Comparison of ENCODE assay signal across 8 cellular contexts in the genomic region with DNA sequence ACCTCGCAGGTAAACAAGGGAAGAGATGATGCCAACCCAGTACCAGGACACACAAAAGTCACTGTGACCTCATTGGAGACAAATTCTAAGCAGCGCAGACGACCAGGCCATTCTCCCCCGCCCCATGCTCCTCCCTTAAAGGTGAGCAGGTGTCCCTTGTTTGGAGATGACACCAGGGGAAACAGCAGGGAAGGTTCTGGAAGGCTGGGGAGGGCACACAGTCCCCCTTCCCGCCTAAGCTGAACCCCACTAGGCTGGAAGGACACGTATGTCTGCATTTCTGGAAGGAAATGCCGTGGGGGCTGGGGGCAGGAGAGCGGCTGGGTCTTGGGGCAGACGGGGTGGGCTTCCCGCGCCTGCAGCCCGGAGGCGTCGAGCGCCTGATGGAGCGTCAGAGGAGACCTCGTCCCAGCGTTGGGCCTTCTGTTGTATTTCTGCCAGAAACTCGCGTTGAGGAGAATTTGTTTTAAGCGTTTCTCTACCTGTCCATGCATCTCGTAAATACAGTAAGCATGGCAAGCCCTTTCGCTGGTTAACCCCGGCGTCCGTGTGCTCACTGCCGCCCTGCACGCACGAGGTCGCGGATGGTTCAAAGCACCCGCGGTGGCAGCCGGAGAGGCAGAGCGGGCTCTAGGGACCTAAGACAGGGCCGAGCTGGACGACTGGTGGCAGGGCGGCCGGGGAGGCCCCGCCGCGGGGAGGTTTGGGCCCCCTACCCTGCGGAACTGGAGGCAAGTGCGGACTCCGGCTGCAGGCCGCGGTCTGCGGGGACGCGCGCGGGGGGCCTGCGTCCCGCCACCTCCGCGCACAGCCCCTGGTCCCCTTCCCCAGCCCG. TPM values are rescaled to one million over a fixed set of nuclear protein-coding genes. Genes with fewer than 3 reads are reported as not detected.
DNase-seq lines count a peak whose midpoint lies in the region; ATAC-seq lines count a peak whose summit lies in the region.

No MANE protein-coding gene starts in this region.

- H3K36me3 ChIP-seq in iPS-15b (ENCODE audit: control insufficient read depth, insufficient read depth, low read length) = no peaks in the 10 kb centered on the region

- H3K4me1 ChIP-seq in iPS-15b (ENCODE audit: control insufficient read depth, insufficient read depth, low read length) = peaks cover 12% of the 10 kb centered on the region

- H3K27me3 ChIP-seq in iPS-15b (ENCODE audit: control insufficient read depth, insufficient read depth, low read length) = peaks cover 79% of the 10 kb centered on the region

- H3K27ac Mint-ChIP-seq in activated T-helper 17 cell treated with anti-CD3 and anti-CD28 coated beads, Interleukin-2, amount 50 U/mL, for 72 hours = no peak overlapping the region

- no peaks in the 10 kb centered on the region for H3K36me3 Mint-ChIP-seq in activated T-helper 17 cell treated with anti-CD3 and anti-CD28 coated beads, Interleukin-2, amount 50 U/mL, for 72 hours (ENCODE audit: low read depth)

- no peaks in the 10 kb centered on the region for H3K4me1 Mint-ChIP-seq in activated T-helper 17 cell treated with anti-CD3 and anti-CD28 coated beads, Interleukin-2, amount 50 U/mL, for 72 hours

- no peaks in the 10 kb centered on the region for H3K9me3 ChIP-seq in iPS-15b (ENCODE audit: control insufficient read depth, insufficient read depth, low read length)

- no peak overlapping the region for H3K9ac ChIP-seq in iPS-15b (ENCODE audit: low read depth, low read length)

- peaks cover 50% of the 10 kb centered on the region for H3K27me3 Mint-ChIP-seq in activated T-helper 17 cell treated with anti-CD3 and anti-CD28 coated beads, Interleukin-2, amount 50 U/mL, for 72 hours

- peak overlapping the region; percentile 60 for H3K4me3 Mint-ChIP-seq in activated T-helper 17 cell treated with anti-CD3 and anti-CD28 coated beads, Interleukin-2, amount 50 U/mL, for 72 hours

- DNase-seq in stimulated activated CD8-positive, alpha-beta memory T cell treated with anti-CD3 and anti-CD28 coated beads, Interleukin-4, amount 100 ng/mL, for 48 hours = peak; percentile 31
- DNase-seq in A172 (ENCODE audit: low spot score) = no peak
- no peak for DNase-seq in T-helper 9 cell
- no peak for DNase-seq in HUDEP-2 (lab: John Stamatoyannopoulos, UW; ENCODE audit: unreplicated experiment in 76 of 76)

- peak; percentile 2 for ATAC-seq in HG03139 (IDR thresholded peaks at IDR 0.05; ENCODE audit: unreplicated experiment)
- ATAC-seq in activated T-helper 17 cell treated with anti-CD3 and anti-CD28 coated beads, Interleukin-2, amount 50 U/mL, for 72 hours (replicated peaks) = no peak

- no peaks in the 10 kb centered on the region for H3K9me3 Mint-ChIP-seq in activated T-helper 17 cell treated with anti-CD3 and anti-CD28 coated beads, Interleukin-2, amount 50 U/mL, for 72 hours

- H3K4me3 ChIP-seq in GM08714 (ENCODE audit: low read length) (peak overlapping the region; percentile 58; the same call in 1 of the 2 replicates), iPS-15b (ENCODE audit: low read depth, low read length) (peak overlapping the region; percentile 42)

RNA-seq across cellular contexts. Expression of gene LHX4, which starts 1.2 kb away (rescaled TPM):
- under 1 TPM in 1 of 2 donors, not detected in 1; 0.40 TPM for total RNA-seq in activated T-helper 17 cell treated with anti-CD3 and anti-CD28 coated beads, Interleukin-2, amount 50 U/mL, for 72 hours
- 0.31 and 0.34 TPM in 2 replicates for total RNA-seq in A172 (2014; rRNA removed; shearing (Covaris generic))
